In the genomic region with DNA sequence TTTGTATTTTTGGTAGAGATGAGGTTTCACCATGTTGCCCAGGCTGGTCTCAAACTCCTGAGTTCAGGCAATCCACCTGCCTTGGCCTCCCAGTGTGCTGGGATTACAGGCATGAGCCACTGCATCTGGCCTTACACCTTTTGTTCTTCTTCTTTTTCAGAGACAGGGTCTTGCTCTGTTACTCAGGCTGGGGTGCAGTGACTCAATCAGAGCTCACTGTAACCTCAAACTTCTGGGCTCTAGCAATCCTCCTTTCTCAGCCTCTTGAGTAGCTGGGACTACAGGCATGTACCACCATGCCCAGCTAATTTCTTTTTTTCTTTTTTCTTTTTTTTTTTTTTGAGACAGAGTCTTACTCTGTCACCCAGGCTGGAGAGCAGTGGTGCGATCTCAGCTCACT, we compare ENCODE assay signal across 7 cellular contexts. TPM values are rescaled to one million over a fixed set of nuclear protein-coding genes. Genes with fewer than 3 reads are reported as not detected.
A peak's percentile ranks its signal among the peaks of the same experiment; 100 is the strongest.
DNase-seq lines count a peak whose midpoint lies in the region; ATAC-seq and TF ChIP-seq lines count a peak whose summit lies in the region.
"Not testable (repeated sequence)": the region's sequence is repeated elsewhere in the genome, so short reads cannot be mapped to it uniquely, and the experiment has no call there.

No MANE protein-coding gene starts in this region.

- not testable (repeated sequence) for H3K18ac ChIP-seq in mesenchymal stem cell (ENCODE audit: low read depth in 1 of 2, low read length in 2 of 2)

- not testable (repeated sequence) for H2BK5ac ChIP-seq in mesenchymal stem cell (ENCODE audit: low read depth, low read length, poor library complexity, severe bottlenecking)

- CTCF ChIA-PET in Caco-2 (lab: Charles Lee); PC-3 (lab: Charles Lee): not testable (repeated sequence)

- TF ChIP-seq CTCF in Caco-2 (IDR thresholded peaks at IDR 0.05; ENCODE audit: insufficient read depth in 1 of 2, low read depth in 1 of 2, low read length in 1 of 2, severe bottlenecking in 1 of 2, unreplicated experiment in 1 of 2); PC-3 (conservative IDR thresholded peaks at IDR 0.05; ENCODE audit: low read depth, low read length); body of pancreas (IDR thresholded peaks at IDR 0.05); stomach (IDR thresholded peaks at IDR 0.05): not testable (repeated sequence)

- not testable (repeated sequence) for H3K14ac ChIP-seq in mesenchymal stem cell (ENCODE audit: low read length in 2 of 2)

- not testable (repeated sequence) for H2BK120ac ChIP-seq in mesenchymal stem cell (ENCODE audit: low read depth, low read length)

- not testable (repeated sequence) for H3K27me3 Mint-ChIP-seq in Caco-2 (ENCODE audit: insufficient read depth, unreplicated experiment)

- TF ChIP-seq EP300 in stomach (IDR thresholded peaks at IDR 0.05): not testable (repeated sequence)

- not testable (repeated sequence) for H3K4me3 ChIP-seq in Caco-2 (ENCODE audit: low read depth, low read length); PC-3 (ENCODE audit: low read length); body of pancreas; mesenchymal stem cell (ENCODE audit: insufficient read depth in 1 of 2, low read depth in 1 of 2, low read length in 2 of 2); stomach

- not testable (repeated sequence) for BruUV-seq in Caco-2 (replicated peaks; lab: Mats Ljungman, UMichigan); PC-3 (replicated peaks; lab: Mats Ljungman, UMichigan)

- not testable (repeated sequence) for H3K9ac ChIP-seq in PC-3 (ENCODE audit: low read length); mesenchymal stem cell (ENCODE audit: low read length)

- WGBS in body of pancreas, 2 donors: 95 to 100% methylated on average over 1 of the region's 1 CpG
- WGBS in mesenchymal stem cell: no CpG with 5 or more reads among the region's 1 CpG
- WGBS in stomach, 5 donors: 92 to 100% (median 92%) methylated on average over 1 of the region's 1 CpG

- H3K9me2 ChIP-seq in PC-3 (replicated peaks; ENCODE audit: low read length): not testable (repeated sequence)

- ATAC-seq in GM18511 (IDR thresholded peaks at IDR 0.05; ENCODE audit: unreplicated experiment) (peak; percentile 27), left lobe of liver (peak; percentile 12)
- ATAC-seq in PC-3, body of pancreas: not testable (repeated sequence)

- H2BK15ac ChIP-seq in mesenchymal stem cell (ENCODE audit: low read depth, poor library complexity, severe bottlenecking): not testable (repeated sequence)

- H3K36me3 ChIP-seq in Caco-2 (ENCODE audit: control insufficient read depth, insufficient read depth, low read length); PC-3 (ENCODE audit: low read depth, low read length); body of pancreas (replicated peaks in 1 of 2; ENCODE audit: insufficient read depth in 1 of 2, low read depth in 2 of 2); mesenchymal stem cell (ENCODE audit: control insufficient read depth in 1 of 2, insufficient read depth in 2 of 2, low read depth in 1 of 2, low read length in 2 of 2); stomach: not testable (repeated sequence)

- peak overlapping the region; percentile 23 for H2AK5ac ChIP-seq in mesenchymal stem cell (ENCODE audit: low read length, severe bottlenecking)

- H3K27me3 ChIP-seq in Caco-2 (replicated peaks; ENCODE audit: control insufficient read depth, insufficient read depth, low read length); PC-3 (ENCODE audit: low read length); body of pancreas; mesenchymal stem cell (ENCODE audit: control insufficient read depth in 1 of 2, insufficient read depth in 1 of 2, low read length in 2 of 2); stomach: not testable (repeated sequence)

- H3K27ac ChIP-seq in PC-3 (ENCODE audit: low read length) (0 out of 2 replicates have a peak overlapping the region, but pooled peaks have one; percentile 37), body of pancreas (peak overlapping the region in 3 of 4 donors; percentile 32 to 66 (median 60)), mesenchymal stem cell (ENCODE audit: low read length, poor library complexity, severe bottlenecking) (peak overlapping the region; percentile 91), stomach (peak overlapping the region in 3 of 5 donors; percentile 19 to 42 (median 21))

- H3K79me2 ChIP-seq in PC-3 (ENCODE audit: low read length): not testable (repeated sequence)

- H4K91ac ChIP-seq in mesenchymal stem cell (ENCODE audit: low read length): not testable (repeated sequence)

- not testable (repeated sequence) for DNase-seq in Caco-2; PC-3; body of pancreas; left lobe of liver (ENCODE audit: low spot score); mesenchymal stem cell; stomach

- H3K9me3 Mint-ChIP-seq in Caco-2 (ENCODE audit: unreplicated experiment): not testable (repeated sequence)

- H3K9me3 ChIP-seq in Caco-2; PC-3 (ENCODE audit: low read length); body of pancreas; mesenchymal stem cell (ENCODE audit: control insufficient read depth, low read length); stomach: not testable (repeated sequence)

- POLR2A ChIA-PET in Caco-2 (lab: Charles Lee): interaction anchor here (0.6 kb wide), 1 partner anchor 176 kb away, joined by 3 read pairs; no protein-coding TSS in a partner anchor
- POLR2A ChIA-PET in PC-3 (lab: Charles Lee; ENCODE audit: unreplicated experiment): not testable (repeated sequence)

- not testable (repeated sequence) for H2AFZ ChIP-seq in PC-3 (ENCODE audit: low read length); mesenchymal stem cell (ENCODE audit: low read depth, low read length)

- not testable (repeated sequence) for H3F3A ChIP-seq in PC-3 (ENCODE audit: low read length, unreplicated experiment)

- H3K4me1 Mint-ChIP-seq in Caco-2 (ENCODE audit: low read depth, unreplicated experiment): peaks cover 19% of the 10 kb centered on the region

- H3K4me1 ChIP-seq in Caco-2 (peaks cover 38% of the 10 kb centered on the region), body of pancreas (peaks cover 23% of the 10 kb centered on the region), stomach (peaks cover 17 to 46% (median 26%) of the 10 kb centered on the region in 4 donors)
- not testable (repeated sequence) for H3K4me1 ChIP-seq in PC-3 (ENCODE audit: insufficient read depth, low read length); mesenchymal stem cell (ENCODE audit: control insufficient read depth, insufficient read depth, low read depth, low read length)

- not testable (repeated sequence) for H2BK12ac ChIP-seq in mesenchymal stem cell (ENCODE audit: low read length in 2 of 2)

- intact Hi-C loops in Caco-2 (cut with micrococcal nuclease; ENCODE audit: unreplicated experiment); PC-3 (cut with micrococcal nuclease); body of pancreas (cut with DNase I); stomach (cut with DNase I; ENCODE audit: low total_unique reads): not testable (repeated sequence)

- peak overlapping the region; percentile 59 for H3K27ac Mint-ChIP-seq in Caco-2 (ENCODE audit: unreplicated experiment)

- not testable (repeated sequence) for TF ChIP-seq POLR2A in body of pancreas (IDR thresholded peaks at IDR 0.05); stomach (IDR thresholded peaks at IDR 0.05)

- not testable (repeated sequence) for H4K8ac ChIP-seq in mesenchymal stem cell (ENCODE audit: low read length)

- H3K4ac ChIP-seq in mesenchymal stem cell (ENCODE audit: low read depth in 1 of 2, low read length in 2 of 2): not testable (repeated sequence)

- not testable (repeated sequence) for H3K4me3 Mint-ChIP-seq in Caco-2 (ENCODE audit: unreplicated experiment)

- not testable (repeated sequence) for H3K23ac ChIP-seq in mesenchymal stem cell (ENCODE audit: low read length in 2 of 2)

- H3K36me3 Mint-ChIP-seq in Caco-2 (ENCODE audit: insufficient read depth, unreplicated experiment): peaks cover 12% of the 10 kb centered on the region

- H4K20me1 ChIP-seq in PC-3 (ENCODE audit: low read length): not testable (repeated sequence)

- not testable (repeated sequence) for H3K4me2 ChIP-seq in PC-3 (ENCODE audit: low read length); mesenchymal stem cell (ENCODE audit: low read length, poor library complexity, severe bottlenecking)

- not testable (repeated sequence) for H3K79me1 ChIP-seq in mesenchymal stem cell (replicated peaks; ENCODE audit: low read length, poor library complexity, severe bottlenecking)

RNA-seq across cellular contexts. Expression of a gene that starts 14.6 kb away (rescaled TPM):
- total RNA-seq in Caco-2 (2022): 286 and 329 TPM in 2 replicates
- 231 and 323 TPM in 2 replicates for total RNA-seq in PC-3 (2014; rRNA removed)
- total RNA-seq in body of pancreas: 10 to 100 TPM; 79.4 to 83.1 TPM
- 80.2 TPM for total RNA-seq in left lobe of liver
- polyA plus RNA-seq in mesenchymal stem cell (2013, experiment 1 of 2): 226 TPM
- 232 TPM for polyA plus RNA-seq in mesenchymal stem cell (2013, experiment 2 of 2)
- 100 to 1,000 TPM in 4 of 5 donors, 10 to 100 TPM in 1; 86.9 to 353 (median 220) TPM for total RNA-seq in stomach
- 100 to 1,000 TPM in 1 of 3 donors, 10 to 100 TPM in 2; 70.0 to 129 (median 93.0) TPM for polyA plus RNA-seq in stomach

Comparison
In these comparisons a context has a peak if more than half of its experiments do, and no peak if none do; other contexts are left out.
1. H3K27ac ChIP-seq: peak in every context shown above with its lines; median percentile 91 in mesenchymal stem cell; 60 in body of pancreas; 37 in PC-3; 21 in stomach.